15 cellular contexts compared by ENCODE assay signal in genomic region chr3:63559884-63560283, GRCh38.
"Had no signal": no experiment of that assay in that cellular context is flagged by ENCODE, and none has a peak within 500 bp of the region (broad histone marks: within the 10 kb centered on the region; RNA-seq: fewer than 3 reads in every experiment).

No MANE protein-coding gene starts in this region.

- H3K36me3 ChIP-seq: adrenal gland, gastroesophageal sphincter, heart left ventricle, neural progenitor cell had no signal

- H3K9ac ChIP-seq: neural progenitor cell had no signal

- H3K27ac ChIP-seq: adrenal gland, dorsolateral prefrontal cortex, epithelial cell of prostate, gastroesophageal sphincter, heart left ventricle, neural progenitor cell, testis had no signal

- H3K4me1 ChIP-seq: adrenal gland, gastroesophageal sphincter, heart left ventricle, neural progenitor cell, testis had no signal

- H3K27me3 ChIP-seq: adrenal gland, dorsolateral prefrontal cortex, gastroesophageal sphincter, heart left ventricle, neural progenitor cell, testis had no signal

- H3K4me2 ChIP-seq: neural progenitor cell had no signal

- ATAC-seq: activated T-cell treated with anti-CD3 and anti-CD28 coated beads, Interleukin-2, amount 50 U/mL, for 72 hours; gastroesophageal sphincter; heart left ventricle; left ventricle myocardium superior; naive thymus-derived CD4-positive, alpha-beta T cell; sciatic nerve; stimulated activated memory B cell treated with anti-CD40 and anti-IgM and Interleukin-4, amounts not matched to agents 10 μg/mL and 1 μg/mL and 100 μg/mL, for 72 hours had no signal

- DNase-seq: activated CD4-positive, alpha-beta T cell treated with anti-CD3 and anti-CD28 coated beads, Interleukin-2, amount 50 U/mL, for 4 hours; activated effector memory CD4-positive, alpha-beta T cell treated with anti-CD3 and anti-CD28 coated beads, Interleukin-2, amount 50 U/mL, for 16 hours; activated T-cell treated with anti-CD3 and anti-CD28 coated beads, Interleukin-2, amount 50 U/mL, for 72 hours; adrenal gland; dorsolateral prefrontal cortex; heart left ventricle; left ventricle myocardium superior; naive thymus-derived CD4-positive, alpha-beta T cell; stimulated activated CD4-positive, alpha-beta T cell treated with anti-CD3 and anti-CD28 coated beads, Interleukin-4, amount 100 ng/mL, for 4 hours; testis had no signal

- H3K4me3 ChIP-seq: adrenal gland, dorsolateral prefrontal cortex, gastroesophageal sphincter, heart left ventricle, neural progenitor cell, testis had no signal

- H2AFZ ChIP-seq: neural progenitor cell had no signal

- H3K9me3 ChIP-seq: adrenal gland, gastroesophageal sphincter, heart left ventricle, testis had no signal
